Comparison of ENCODE assay signal across 16 cellular contexts in the genomic region with DNA sequence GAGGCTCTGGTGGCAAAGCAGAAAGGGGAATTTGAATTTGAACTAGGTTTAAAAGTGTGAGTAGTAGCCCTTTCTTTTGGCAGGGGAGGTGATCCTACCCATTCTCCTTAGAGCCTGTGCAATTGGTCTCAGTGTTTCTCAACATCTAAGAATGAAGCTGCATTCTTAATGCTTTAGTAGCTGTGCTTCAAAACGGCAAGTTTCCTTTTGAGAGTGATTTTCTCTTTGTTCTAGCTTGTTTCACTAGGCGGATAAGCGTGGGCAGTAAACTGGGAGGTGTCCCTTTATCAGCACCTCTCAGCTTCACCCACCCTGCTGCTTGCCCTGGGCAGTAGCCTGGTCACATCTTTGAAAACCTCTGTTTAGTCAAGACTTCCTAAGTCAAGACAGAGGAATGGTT. TPM values are rescaled to one million over a fixed set of nuclear protein-coding genes. Genes with fewer than 3 reads are reported as not detected.
DNase-seq lines count a peak whose midpoint lies in the region; ATAC-seq, FAIRE-seq and TF ChIP-seq lines count a peak whose summit lies in the region.
"Had no signal": no experiment of that assay in that cellular context is flagged by ENCODE, and none has a peak within 500 bp of the region (broad histone marks: within the 10 kb centered on the region; RNA-seq: fewer than 3 reads in every experiment).

No MANE protein-coding gene starts in this region.

- peak; percentile 33 for FAIRE-seq in GM12892 (lab: Jason Lieb, UNC)
- FAIRE-seq: frontal cortex had no signal

- no peak for TF ChIP-seq CTCF in GM13976 (IDR thresholded peaks at IDR 0.05; ENCODE audit: borderline replicate concordance, control extremely low read depth, extremely low read depth, insufficient read depth, missing control alignments)

- ATAC-seq in SK-N-SH treated with all-trans-retinoic acid at 6 μM for 48 hours: peak; percentile 12
- ATAC-seq: body of pancreas; stimulated activated effector memory CD8-positive, alpha-beta T cell treated with anti-CD3 and anti-CD28 coated beads, Interleukin-12 subunit alpha, Interleukin-12 subunit beta, amount 100 ng/mL, for 72 hours had no signal

- peaks cover 46% of the 10 kb centered on the region for H3K36me3 ChIP-seq in skeletal muscle satellite cell (ENCODE audit: insufficient read depth, low read length)
- H3K36me3 ChIP-seq: HAP-1, left ventricle myocardium inferior, ovary, Peyer's patch had no signal

- no peaks in the 10 kb centered on the region for H3K27me3 ChIP-seq in skeletal muscle satellite cell (ENCODE audit: control insufficient read depth, insufficient read depth, low read length)
- H3K27me3 ChIP-seq: body of pancreas, ovary, Peyer's patch had no signal

- peaks cover 64% of the 10 kb centered on the region for H3K4me1 ChIP-seq in skeletal muscle satellite cell (ENCODE audit: control insufficient read depth, insufficient read depth, low read length)

- peak overlapping the region; percentile 60 for H3K9ac ChIP-seq in skeletal muscle satellite cell (ENCODE audit: low read depth, low read length)

- no peak overlapping the region for H3K4me3 ChIP-seq in skeletal muscle satellite cell (ENCODE audit: low read length)
- H3K4me3 ChIP-seq: body of pancreas, HAP-1, left ventricle myocardium inferior, ovary, Peyer's patch had no signal

- no peak for TF ChIP-seq POLR2A in GM12892 (IDR thresholded peaks at IDR 0.05; ENCODE audit: low read depth, low read length)

- DNase-seq in GM12892 (ENCODE audit: insufficient read length): no peak
- peak; percentile 55 for DNase-seq in fibroblast of gingiva (ENCODE audit: low read depth)
- DNase-seq in GM13976 (ENCODE audit: low spot score): no peak
- DNase-seq in stimulated activated CD4-positive, alpha-beta T cell treated with anti-CD3 and anti-CD28 coated beads, Interleukin-15, amount 100 ng/mL, for 24 hours: no peak
- DNase-seq in cerebellar cortex (ENCODE audit: low spot score): no peak
- no peak for DNase-seq in activated effector memory CD4-positive, alpha-beta T cell treated with anti-CD3 and anti-CD28 coated beads, Interleukin-2, amount 50 U/mL, for 16 hours
- DNase-seq: body of pancreas, left ventricle myocardium inferior, NCI-H2171, ovary, Peyer's patch had no signal

- no peaks in the 10 kb centered on the region for H3K9me3 ChIP-seq in skeletal muscle satellite cell (replicated peaks; ENCODE audit: low read length)
- H3K9me3 ChIP-seq: body of pancreas, HAP-1, left ventricle myocardium inferior, ovary, Peyer's patch had no signal

- in situ Hi-C loops in GM13976 (cut with MboI; ENCODE audit: low sequenced_read_pairs, unreplicated experiment): no loop called here

- peak overlapping the region; percentile 76 for H3K4me2 ChIP-seq in skeletal muscle satellite cell (ENCODE audit: low read length)

TF ChIP-seq in SK-N-SH treated with all-trans-retinoic acid at 6 μM for 48 hours, 23 proteins besides CTCF, POLR2A, EP300 and RAD21:
- TF ChIP-seq ZC3H10 (CRISPR knock-in tag; IDR thresholded peaks at IDR 0.05) (no peak), ZNF70 (CRISPR knock-in tag; IDR thresholded peaks at IDR 0.05) (peak; percentile 86)

RNA-seq across cellular contexts. Expression of a gene that starts 6.7 kb away (rescaled TPM):
- polyA plus RNA-seq in GM12892 (2012; ENCODE audit: missing spikeins): 4.2 TPM
- total RNA-seq in skeletal muscle satellite cell (2012; rRNA removed): 101 and 124 TPM in 2 replicates
